In genomic region chr16:87416826-87417471, GRCh38 we compare ENCODE assay signal across 8 cellular contexts. TPM values are rescaled to one million over a fixed set of nuclear protein-coding genes. Genes with fewer than 3 reads are reported as not detected.
DNase-seq lines count a peak whose midpoint lies in the region; FAIRE-seq and TF ChIP-seq lines count a peak whose summit lies in the region.

No MANE protein-coding gene starts in this region.

- TF ChIP-seq EP300 in tibial nerve (IDR thresholded peaks at IDR 0.05), result no peak

- TF ChIP-seq CTCF in KMS-11 (conservative IDR thresholded peaks at IDR 0.05; ENCODE audit: low read depth, low read length) (peak; percentile 63), keratinocyte (optimal IDR thresholded peaks at IDR 0.05 in 1 of 3, IDR thresholded peaks at IDR 0.05 in 1 of 3, conservative IDR thresholded peaks at IDR 0.05 in 1 of 3; ENCODE audit: extremely low read depth in 1 of 3, insufficient read depth in 2 of 3, low read length in 3 of 3) (peak in 2 of 3 experiments; percentile 28 to 48), tibial nerve (IDR thresholded peaks at IDR 0.05) (peak; percentile 42 to 77 (median 56))

- TF ChIP-seq POLR2A in tibial nerve (IDR thresholded peaks at IDR 0.05), result no peak

- H3K4me2 ChIP-seq in KMS-11 (no peak overlapping the region), keratinocyte (ENCODE audit: control insufficient read depth, extremely low read depth, insufficient read depth, low read depth, low read length) (no peak overlapping the region)

- dilution Hi-C loops in keratinocyte (cut with MboI; ENCODE audit: extremely low pct_ligation_motif_present, low sequenced_read_pairs), result no loop called here

- H3K79me2 ChIP-seq in KMS-11 (ENCODE audit: insufficient read depth, low read depth) (no peaks in the 10 kb centered on the region), keratinocyte (ENCODE audit: control insufficient read depth, insufficient read depth, low read length) (no peaks in the 10 kb centered on the region)

- H3K9me3 ChIP-seq in keratinocyte (ENCODE audit: control insufficient read depth, low read depth, low read length) (no peaks in the 10 kb centered on the region), tibial nerve (no peaks in the 10 kb centered on the region)

- FAIRE-seq in keratinocyte (lab: Jason Lieb, UNC), result peak; percentile 68

- H2AFZ ChIP-seq in KMS-11 (ENCODE audit: low read depth), result no peak overlapping the region
- H2AFZ ChIP-seq in keratinocyte (ENCODE audit: control insufficient read depth, low read length), result no peak overlapping the region

- H3K27ac ChIP-seq in KMS-11, result no peak overlapping the region
- H3K27ac ChIP-seq in keratinocyte (ENCODE audit: control insufficient read depth, insufficient read depth, low read length), result no peak overlapping the region
- H3K27ac ChIP-seq in tibial nerve, result no peak overlapping the region

- H3K4me1 ChIP-seq in KMS-11 (ENCODE audit: low read depth, poor library complexity, severe bottlenecking) (no peaks in the 10 kb centered on the region), keratinocyte (ENCODE audit: control insufficient read depth, extremely low read depth, insufficient read depth, low read length) (no peaks in the 10 kb centered on the region), tibial nerve (no peaks in the 10 kb centered on the region)

- H3K4me3 ChIP-seq in KMS-11 (IDR thresholded peaks at IDR 0.05; ENCODE audit: insufficient read depth, low read depth, low read length), result no peak overlapping the region
- no peak overlapping the region for H3K4me3 ChIP-seq in keratinocyte (ENCODE audit: control insufficient read depth in 2 of 3, extremely low read depth in 1 of 3, insufficient read depth in 2 of 3, low read depth in 1 of 3, low read length in 3 of 3)
- H3K4me3 ChIP-seq in tibial nerve, result no peak overlapping the region

- H3K9ac ChIP-seq in KMS-11, result no peak overlapping the region
- no peak overlapping the region for H3K9ac ChIP-seq in keratinocyte (ENCODE audit: control insufficient read depth, extremely low read depth, insufficient read depth, low read length)

- H3K27me3 ChIP-seq in KMS-11 (ENCODE audit: insufficient read depth, low read depth) (no peaks in the 10 kb centered on the region), keratinocyte (ENCODE audit: control insufficient read depth, extremely low read depth, insufficient read depth, low read length) (no peaks in the 10 kb centered on the region), tibial nerve (no peaks in the 10 kb centered on the region)

- H3K9me1 ChIP-seq in keratinocyte (ENCODE audit: control insufficient read depth, extremely low read depth, insufficient read depth, low read length), result no peaks in the 10 kb centered on the region

- WGBS in tibial nerve, 2 donors, result 75 to 78% methylated on average over 20 to 21 of the region's 21 CpGs

- H3K36me3 ChIP-seq in KMS-11 (ENCODE audit: insufficient read depth), result no peaks in the 10 kb centered on the region; the same call in 1 of the 2 replicates
- H3K36me3 ChIP-seq in keratinocyte (ENCODE audit: control insufficient read depth in 2 of 2, extremely low read depth in 1 of 2, insufficient read depth in 2 of 2, low read length in 2 of 2), result peaks cover 9 to 25% of the 10 kb centered on the region in 2 experiments
- H3K36me3 ChIP-seq in tibial nerve, result peaks cover 2 to 96% (median 18%) of the 10 kb centered on the region in 3 donors

- no peaks in the 10 kb centered on the region for H4K20me1 ChIP-seq in KMS-11 (ENCODE audit: insufficient read depth)
- no peaks in the 10 kb centered on the region for H4K20me1 ChIP-seq in keratinocyte (ENCODE audit: control insufficient read depth, extremely low read depth, insufficient read depth, low read length)

- DNase-seq in COLO668 (lab: John Stamatoyannopoulos, UW; ENCODE audit: unreplicated experiment) (peak; percentile 9), amniotic epithelial cell (ENCODE audit: low read depth) (peak; percentile 67), keratinocyte (ENCODE audit: low read depth, low spot score) (no peak), tibial nerve (ENCODE audit: low spot score in 2 of 2) (peak in 1 of 2 donors; percentile 75), DMS153 (lab: John Stamatoyannopoulos, UW) (no peak)
- DNase-seq in activated CD4-positive, CD25-positive, alpha-beta regulatory T cell (lab: John Stamatoyannopoulos, UW), result no peak
- DNase-seq in activated effector memory CD4-positive, alpha-beta T cell treated with Interleukin-2 at 50 U/mL for 16 hours, result no peak

RNA-seq across cellular contexts. Expression of gene MAP1LC3B, which starts 24.8 kb away (rescaled TPM):
- 43.6 to 50.3 TPM (median 46.3 TPM) in 3 replicates for polyA plus RNA-seq in keratinocyte
- polyA plus RNA-seq in keratinocyte (2011; ENCODE audit: low read depth), result 218 TPM
- polyA plus RNA-seq in keratinocyte (2011; cell fraction: cytosol; rRNA removed), result 61.5 and 109 TPM in 2 replicates
- polyA plus RNA-seq in keratinocyte (2011; cell fraction: nucleus; rRNA removed), result 39.9 and 43.2 TPM in 2 replicates
- polyA plus RNA-seq in keratinocyte (2012; ENCODE audit: low replicate concordance), result 71.2 and 175 TPM in 2 replicates
- 15.2 to 23.2 TPM (median 20.6 TPM) in 3 replicates for polyA minus RNA-seq in keratinocyte
- 37.2 TPM for polyA minus RNA-seq in keratinocyte (2011; cell fraction: cytosol; rRNA and poly(A)+ RNA removed)
- polyA minus RNA-seq in keratinocyte (2011; cell fraction: nucleus; rRNA and poly(A)+ RNA removed), result 12.5 and 26.0 TPM in 2 replicates
- total RNA-seq in tibial nerve, result 10 to 100 TPM; 60.9 to 78.1 (median 68.2) TPM

RNA-seq across cellular contexts. Expression of gene FBXO31, which starts 33.4 kb away (rescaled TPM):
- polyA plus RNA-seq in keratinocyte, result 12.9 to 22.3 TPM (median 17.0 TPM) in 3 replicates
- polyA plus RNA-seq in keratinocyte (2011; ENCODE audit: low read depth), result 20.8 TPM
- polyA plus RNA-seq in keratinocyte (2011; cell fraction: cytosol; rRNA removed), result 8.0 and 13.7 TPM in 2 replicates
- 35.0 and 40.8 TPM in 2 replicates for polyA plus RNA-seq in keratinocyte (2011; cell fraction: nucleus; rRNA removed)
- 14.9 and 18.8 TPM in 2 replicates for polyA plus RNA-seq in keratinocyte (2012; ENCODE audit: low replicate concordance)
- 27.3 to 33.0 TPM (median 30.5 TPM) in 3 replicates for polyA minus RNA-seq in keratinocyte
- polyA minus RNA-seq in keratinocyte (2011; cell fraction: cytosol; rRNA and poly(A)+ RNA removed), result 20.0 TPM
- 25.2 and 38.7 TPM in 2 replicates for polyA minus RNA-seq in keratinocyte (2011; cell fraction: nucleus; rRNA and poly(A)+ RNA removed)
- total RNA-seq in tibial nerve, result 100 to 1,000 TPM in 3 of 4 donors, 10 to 100 TPM in 1; 89.4 to 241 (median 147) TPM

Comparison
In these comparisons a context has a peak if more than half of its experiments do, and no peak if none do; other contexts are left out.
1. DNase-seq: peak in COLO668 (single experiment) and amniotic epithelial cell (single experiment); none in keratinocyte (single experiment), activated CD4-positive, CD25-positive, alpha-beta regulatory T cell (0 of 4), activated effector memory CD4-positive, alpha-beta T cell treated with Interleukin-2 at 50 U/mL for 16 hours (single experiment) and DMS153 (single experiment).
2. Peak in every context shown above with its lines, with median percentiles within 50 percentile points of each other: CTCF ChIP-seq.